Comparison of ENCODE assay signal across 8 cellular contexts in the genomic region with DNA sequence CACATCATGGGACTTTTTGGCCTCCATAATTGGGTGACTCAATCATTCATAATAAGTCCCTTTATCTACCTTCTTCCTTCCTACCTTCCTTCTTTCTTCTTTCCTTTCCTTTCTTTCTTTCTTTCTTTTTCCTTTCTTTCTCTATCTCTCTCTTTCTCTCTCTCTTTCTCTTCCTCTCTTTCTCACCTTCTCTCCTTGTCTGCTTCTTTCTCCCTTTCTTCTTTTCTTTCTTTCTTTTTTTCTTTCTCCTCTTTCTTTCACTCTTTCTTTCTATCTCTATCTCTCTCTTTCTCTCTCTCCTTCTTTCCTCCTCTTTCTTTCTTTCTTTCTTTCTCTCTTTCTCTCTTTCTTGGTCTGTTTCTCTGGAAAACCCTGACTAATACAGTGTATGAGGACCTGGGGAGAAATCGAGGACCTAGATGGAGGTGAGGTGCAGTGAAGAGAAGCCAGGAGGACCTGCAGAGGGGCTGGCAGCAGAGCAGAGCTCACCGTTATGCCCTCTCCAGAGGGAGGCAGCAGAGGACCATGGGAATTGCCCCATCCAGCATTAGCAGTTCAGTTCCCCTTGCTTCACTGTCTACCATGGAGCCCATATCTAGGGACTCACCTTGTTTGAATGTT. TPM values are rescaled to one million over a fixed set of nuclear protein-coding genes. Genes with fewer than 3 reads are reported as not detected.
DNase-seq lines count a peak whose midpoint lies in the region; ATAC-seq and TF ChIP-seq lines count a peak whose summit lies in the region.

No MANE protein-coding gene starts in this region.

- TF ChIP-seq CTCF in RWPE2 (IDR thresholded peaks at IDR 0.05; ENCODE audit: poor library complexity, severe bottlenecking), result peak; percentile 70
- peak in 2 of 3 donors; percentile 36 to 47 for TF ChIP-seq CTCF in breast epithelium (IDR thresholded peaks at IDR 0.05)

- H3K27me3 ChIP-seq in RWPE2 (ENCODE audit: insufficient read depth, poor library complexity, severe bottlenecking) (peaks cover 2% of the 10 kb centered on the region), breast epithelium (no peaks in the 10 kb centered on the region), mesendoderm (ENCODE audit: insufficient read depth, low read length, poor library complexity) (no peaks in the 10 kb centered on the region)

- H3K9me3 ChIP-seq in RWPE2 (ENCODE audit: severe bottlenecking) (no peaks in the 10 kb centered on the region), breast epithelium (no peaks in the 10 kb centered on the region)

- no peaks in the 10 kb centered on the region for H3K79me2 ChIP-seq in mesendoderm (ENCODE audit: control insufficient read depth, insufficient read depth, low read length)

- H3K4me1 ChIP-seq in RWPE2 (ENCODE audit: insufficient read depth, poor library complexity, severe bottlenecking), result no peaks in the 10 kb centered on the region
- no peaks in the 10 kb centered on the region for H3K4me1 ChIP-seq in breast epithelium
- peaks cover 2% of the 10 kb centered on the region for H3K4me1 ChIP-seq in mesendoderm (ENCODE audit: control insufficient read depth, low read depth, low read length)

- WGBS in mesendoderm (ENCODE audit: extremely low coverage, insufficient coverage, low lambda C conversion rate), result no CpG with 5 or more reads among the region's 2 CpGs

- H3K27ac ChIP-seq in RWPE2 (ENCODE audit: poor library complexity, severe bottlenecking), result no peak overlapping the region
- H3K27ac ChIP-seq in breast epithelium, result no peak overlapping the region
- H3K27ac ChIP-seq in mesendoderm (ENCODE audit: low read depth, low read length), result no peak overlapping the region

- H3K79me1 ChIP-seq in mesendoderm (ENCODE audit: low read length), result no peaks in the 10 kb centered on the region

- no peak overlapping the region for H4K8ac ChIP-seq in mesendoderm (ENCODE audit: low read depth, low read length)

- peak; percentile 75 for DNase-seq in DMS 273 (lab: John Stamatoyannopoulos, UW; ENCODE audit: unreplicated experiment)
- DNase-seq in HUDEP-2 (lab: John Stamatoyannopoulos, UW; ENCODE audit: unreplicated experiment in 76 of 76), result peak in 61 of 76 experiments; percentile 3 to 79 (median 44)
- DNase-seq in RWPE2 (ENCODE audit: low spot score), result no peak
- DNase-seq in breast epithelium (ENCODE audit: low spot score in 2 of 2), result no peak
- DNase-seq in mesendoderm, result peak; percentile 79

- H2AK5ac ChIP-seq in mesendoderm (ENCODE audit: low read length), result no peak overlapping the region

- TF ChIP-seq POLR2A in breast epithelium (IDR thresholded peaks at IDR 0.05), result no peak

- no peak overlapping the region for H3K18ac ChIP-seq in mesendoderm (ENCODE audit: low read length)

- no peak overlapping the region for H2BK15ac ChIP-seq in mesendoderm (replicated peaks; ENCODE audit: low read depth)

- H2BK120ac ChIP-seq in mesendoderm (ENCODE audit: low read depth, low read length), result no peak overlapping the region

- no peak overlapping the region for H2BK5ac ChIP-seq in mesendoderm (ENCODE audit: low read length)

- H3K9ac ChIP-seq in mesendoderm (ENCODE audit: low read length), result no peak overlapping the region

- H3K36me3 ChIP-seq in RWPE2 (ENCODE audit: low read depth), result no peaks in the 10 kb centered on the region
- H3K36me3 ChIP-seq in breast epithelium, result no peaks in the 10 kb centered on the region
- no peaks in the 10 kb centered on the region for H3K36me3 ChIP-seq in mesendoderm (ENCODE audit: control insufficient read depth, insufficient read depth, low read length)

- no peak overlapping the region for H3K4me3 ChIP-seq in RWPE2 (ENCODE audit: severe bottlenecking)
- H3K4me3 ChIP-seq in breast epithelium, result no peak overlapping the region
- H3K4me3 ChIP-seq in mesendoderm (ENCODE audit: low read length), result no peak overlapping the region

- no peak overlapping the region for H3K56ac ChIP-seq in mesendoderm (ENCODE audit: low read length)

- H4K5ac ChIP-seq in mesendoderm (ENCODE audit: low read length), result no peak overlapping the region

- no peak overlapping the region for H3K4me2 ChIP-seq in mesendoderm (ENCODE audit: low read length)

- intact Hi-C loops in breast epithelium (cut with DNase I; ENCODE audit: low total_unique reads), result no loop called here

- no peak overlapping the region for H3K4ac ChIP-seq in mesendoderm (ENCODE audit: low read depth, low read length)

- no peak overlapping the region for H3K23ac ChIP-seq in mesendoderm (ENCODE audit: low read length)

- ATAC-seq in RWPE2 (ENCODE audit: low read depth) (peak; percentile 80), GM21390 (IDR thresholded peaks at IDR 0.05; ENCODE audit: unreplicated experiment) (no peak), GM18511 (IDR thresholded peaks at IDR 0.05; ENCODE audit: unreplicated experiment) (no peak), GM18498 (IDR thresholded peaks at IDR 0.05; ENCODE audit: unreplicated experiment) (no peak)

RNA-seq across cellular contexts. Expression of gene BTRC, which starts 52.7 kb away (rescaled TPM):
- 10 to 100 TPM; 13.4 to 24.3 (median 15.1) TPM for total RNA-seq in breast epithelium
- 8.4 TPM for polyA plus RNA-seq in mesendoderm (2013, experiment 1 of 2)
- 8.6 TPM for polyA plus RNA-seq in mesendoderm (2013, experiment 2 of 2)

Comparison
In these comparisons a context has a peak if more than half of its experiments do, and no peak if none do; other contexts are left out.
1. DNase-seq: peak in DMS 273 (single experiment), HUDEP-2 (61 of 76) and mesendoderm (single experiment); none in RWPE2 (single experiment) and breast epithelium (0 of 2).